8 cellular contexts compared by ENCODE assay signal in the genomic region with DNA sequence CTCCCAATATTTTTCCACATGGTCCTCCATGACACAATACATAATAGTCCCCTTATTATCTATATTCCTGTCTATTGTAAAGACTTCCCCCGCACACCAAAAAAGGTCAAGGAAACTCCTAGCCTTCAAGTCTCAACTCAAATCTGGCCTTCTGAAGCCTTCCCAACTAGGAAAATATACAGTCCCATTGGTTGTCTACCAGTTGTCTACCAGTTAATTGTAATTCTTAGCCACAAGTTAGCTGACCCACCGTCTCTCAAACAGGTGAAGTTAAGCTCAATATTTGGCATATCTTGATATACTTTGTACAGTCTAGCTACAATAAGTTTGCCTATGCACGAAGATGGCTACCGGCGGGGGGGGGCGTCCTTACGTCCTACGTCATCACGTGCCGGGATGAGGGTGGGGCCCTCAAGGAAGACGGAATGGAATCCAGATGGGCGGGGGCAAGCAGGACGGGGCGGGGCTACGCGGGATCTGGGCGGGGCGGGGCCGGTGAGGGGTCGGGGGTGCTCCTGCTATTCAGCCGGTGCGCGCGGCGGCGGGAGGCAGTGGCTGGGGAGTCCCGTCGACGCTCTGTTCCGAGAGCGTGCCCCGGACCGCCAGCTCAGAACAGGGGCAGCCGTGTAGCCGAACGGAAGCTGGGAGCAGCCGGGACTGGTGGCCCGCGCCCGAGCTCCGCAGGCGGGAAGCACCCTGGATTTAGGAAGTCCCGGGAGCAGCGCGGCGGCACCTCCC. TPM values are rescaled to one million over a fixed set of nuclear protein-coding genes. Genes with fewer than 3 reads are reported as not detected.
DNase-seq lines count a peak whose midpoint lies in the region; ATAC-seq and TF ChIP-seq lines count a peak whose summit lies in the region.

A gene (plus strand): TSS at position 551 of the 738 bp plus-strand sequence. CDS start 613 bp downstream, outside the sequence.

- H3K27ac ChIP-seq in DOHH2 (ENCODE audit: low read depth, low read length) (peak within 1 kb of the TSS; percentile 54), SK-N-MC (peak within 1 kb of the TSS; percentile 27; the same call in 1 of the 2 replicates), temporal lobe (ENCODE audit: low read depth, low read length) (peak within 1 kb of the TSS; percentile 97)

- peaks cover 28% of the 10 kb centered on the region for H3F3A ChIP-seq in DOHH2 (ENCODE audit: control insufficient read depth, insufficient read depth)

- H4K20me1 ChIP-seq in DOHH2 (ENCODE audit: control insufficient read depth, insufficient read depth, low read depth, low read length), result 0 out of 2 replicates have a peak, but pooled peaks cover 1% of the 10 kb centered on the region

- peaks cover 43% of the 10 kb centered on the region for H3K79me2 ChIP-seq in DOHH2 (ENCODE audit: control insufficient read depth, low read length)

- no peak for TF ChIP-seq CTCF in DOHH2 (IDR thresholded peaks at IDR 0.05; ENCODE audit: low read depth, low read length, poor library complexity, severe bottlenecking)
- no peak for TF ChIP-seq CTCF in LNCaP clone FGC (IDR thresholded peaks at IDR 0.05; ENCODE audit: control insufficient read depth, extremely low read depth, insufficient read depth)

- H3K9me3 ChIP-seq in DOHH2 (ENCODE audit: control insufficient read depth, insufficient read depth, low read length), result peaks cover 8% of the 10 kb centered on the region
- no peaks in the 10 kb centered on the region for H3K9me3 ChIP-seq in SK-N-MC (ENCODE audit: low read depth, low read length)

- DNase-seq in LNCaP clone FGC (ENCODE audit: low read depth), result peak; percentile 70
- peak; percentile 84 for DNase-seq in SK-N-MC (ENCODE audit: low read depth, low spot score)
- peak; percentile 91 for DNase-seq in activated naive CD4-positive, alpha-beta T cell treated with anti-CD3 and anti-CD28 coated beads, Interleukin-2, amount 50 U/mL, for 16 hours
- peak; percentile 94 for DNase-seq in globus pallidus (ENCODE audit: low spot score)
- peak; percentile 91 for DNase-seq in occipital lobe (lab: John Stamatoyannopoulos, UW)

- H3K4me3 ChIP-seq in DOHH2 (ENCODE audit: low read length), result peak within 1 kb of the TSS; percentile 90
- peak within 1 kb of the TSS; percentile 59 for H3K4me3 ChIP-seq in LNCaP clone FGC (ENCODE audit: low read depth, low read length)
- H3K4me3 ChIP-seq in SK-N-MC, result peak within 1 kb of the TSS; percentile 85

- peak within 1 kb of the TSS; percentile 69 for H3K9ac ChIP-seq in SK-N-MC (ENCODE audit: insufficient read length)

- ATAC-seq in GM21737 (IDR thresholded peaks at IDR 0.05; ENCODE audit: unreplicated experiment), result peak; percentile 61

- H3K36me3 ChIP-seq in DOHH2 (ENCODE audit: control insufficient read depth, low read length), result peaks cover 6% of the 10 kb centered on the region
- no peaks in the 10 kb centered on the region for H3K36me3 ChIP-seq in SK-N-MC (ENCODE audit: insufficient read depth, low read length)

- H3K4me1 ChIP-seq in DOHH2 (ENCODE audit: control insufficient read depth, low read length), result peaks cover 45% of the 10 kb centered on the region

- H3K9me2 ChIP-seq in DOHH2 (replicated peaks; ENCODE audit: control insufficient read depth, low read length), result no peaks in the 10 kb centered on the region

- no peaks in the 10 kb centered on the region for H3K27me3 ChIP-seq in DOHH2 (ENCODE audit: control insufficient read depth, low read length)

- peak within 1 kb of the TSS; percentile 93 for H3K4me2 ChIP-seq in DOHH2 (ENCODE audit: low read length)

RNA-seq across cellular contexts. Expression of the gene that starts here (rescaled TPM):
- 20.9 TPM for total RNA-seq in occipital lobe
- 6.9 TPM for total RNA-seq in temporal lobe

Comparison
In these comparisons a context has a peak if more than half of its experiments do, and no peak if none do; other contexts are left out.
1. Peak in every context shown above with its lines: DNase-seq, ATAC-seq, H3K4me3 ChIP-seq and H3K27ac ChIP-seq.
2. H3K27ac ChIP-seq: peak in every context shown above with its lines; median percentile 97 in temporal lobe; 54 in DOHH2; 27 in SK-N-MC.